ENCODE assay signal across 18 cellular contexts in the genomic region with DNA sequence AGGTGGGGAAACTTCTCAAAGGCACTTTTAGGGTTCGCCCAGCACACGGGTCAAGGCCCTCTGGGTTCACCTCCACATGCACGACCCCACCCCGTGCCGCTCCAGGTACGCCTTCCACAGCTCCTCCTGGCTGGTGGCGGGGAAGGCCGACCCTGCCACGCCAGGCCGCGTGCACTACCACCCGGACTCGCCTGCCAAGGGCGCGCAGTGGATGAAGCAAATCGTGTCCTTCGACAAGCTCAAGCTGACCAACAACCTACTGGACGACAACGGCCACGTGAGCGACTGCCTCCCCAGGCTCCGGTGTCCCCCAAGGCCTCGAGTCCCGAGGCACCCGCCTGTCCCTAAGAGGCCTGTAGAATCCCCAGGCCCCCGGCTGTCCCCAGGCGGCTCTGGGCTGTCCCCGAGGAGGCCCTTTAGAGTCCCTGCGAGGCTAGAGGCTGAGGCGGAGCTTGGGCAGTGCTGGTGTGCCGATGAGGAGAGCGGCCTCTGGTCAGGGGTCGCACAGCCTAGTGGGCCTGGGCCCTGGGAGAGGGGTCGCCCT. TPM values are rescaled to one million over a fixed set of nuclear protein-coding genes. Genes with fewer than 3 reads are reported as not detected.
"Had no signal": no experiment of that assay in that cellular context is flagged by ENCODE, and none has a peak within 500 bp of the region (broad histone marks: within the 10 kb centered on the region; RNA-seq: fewer than 3 reads in every experiment).

No MANE protein-coding gene starts in this region.

- ATAC-seq: naive thymus-derived CD8-positive, alpha-beta T cell; upper lobe of right lung had no signal

- H3K27ac ChIP-seq: coronary artery, neutrophil, right atrium auricular region, tibial nerve, upper lobe of right lung, vagina had no signal

- H3K27me3 ChIP-seq: vagina had no signal

- H3K4me3 ChIP-seq: coronary artery, right atrium auricular region, tibial nerve, upper lobe of right lung, vagina had no signal

- H3K4me3 Mint-ChIP-seq: endodermal cell had no signal

- H3K36me3 ChIP-seq: neutrophil, right atrium auricular region, tibial nerve, upper lobe of right lung, vagina had no signal

- DNase-seq: effector CD4-positive, alpha-beta T cell; endodermal cell; foreskin melanocyte; head of caudate nucleus; hippocampal formation; kidney glomerular epithelial cell; naive thymus-derived CD8-positive, alpha-beta T cell; stimulated activated CD4-positive, alpha-beta T cell treated with anti-CD3 and anti-CD28 coated beads, Interleukin-12 subunit alpha, Interleukin-12 subunit beta, amount 100 ng/mL, for 4 hours; stimulated activated naive CD4-positive, alpha-beta T cell; upper lobe of right lung had no signal

- H3K9me3 Mint-ChIP-seq: endodermal cell had no signal

- H3K27ac Mint-ChIP-seq: endodermal cell; naive thymus-derived CD8-positive, alpha-beta T cell had no signal

- H3K9me3 ChIP-seq: neutrophil, right atrium auricular region, tibial nerve, upper lobe of right lung, vagina had no signal

RNA-seq across cellular contexts. Expression of a gene that starts 3.5 kb away (rescaled TPM):
- total RNA-seq: chondrocyte; mononuclear cell; naive thymus-derived CD8-positive, alpha-beta T cell; osteoblast had no signal
- polyA plus RNA-seq: naive thymus-derived CD8-positive, alpha-beta T cell had no signal

RNA-seq across cellular contexts. Expression of a gene that starts 40.8 kb away (rescaled TPM):
- polyA plus RNA-seq: naive thymus-derived CD8-positive, alpha-beta T cell had no signal
